In genomic region chr7:74364061-74364460, GRCh38 we compare ENCODE assay signal across 1 cellular context.
TF ChIP-seq lines count a peak whose summit lies in the region.

No MANE protein-coding gene starts in this region.

TF ChIP-seq in H1, 55 proteins besides CTCF, POLR2A, EP300 and RAD21 (continued from another document):
- TF ChIP-seq, protein P1, sequence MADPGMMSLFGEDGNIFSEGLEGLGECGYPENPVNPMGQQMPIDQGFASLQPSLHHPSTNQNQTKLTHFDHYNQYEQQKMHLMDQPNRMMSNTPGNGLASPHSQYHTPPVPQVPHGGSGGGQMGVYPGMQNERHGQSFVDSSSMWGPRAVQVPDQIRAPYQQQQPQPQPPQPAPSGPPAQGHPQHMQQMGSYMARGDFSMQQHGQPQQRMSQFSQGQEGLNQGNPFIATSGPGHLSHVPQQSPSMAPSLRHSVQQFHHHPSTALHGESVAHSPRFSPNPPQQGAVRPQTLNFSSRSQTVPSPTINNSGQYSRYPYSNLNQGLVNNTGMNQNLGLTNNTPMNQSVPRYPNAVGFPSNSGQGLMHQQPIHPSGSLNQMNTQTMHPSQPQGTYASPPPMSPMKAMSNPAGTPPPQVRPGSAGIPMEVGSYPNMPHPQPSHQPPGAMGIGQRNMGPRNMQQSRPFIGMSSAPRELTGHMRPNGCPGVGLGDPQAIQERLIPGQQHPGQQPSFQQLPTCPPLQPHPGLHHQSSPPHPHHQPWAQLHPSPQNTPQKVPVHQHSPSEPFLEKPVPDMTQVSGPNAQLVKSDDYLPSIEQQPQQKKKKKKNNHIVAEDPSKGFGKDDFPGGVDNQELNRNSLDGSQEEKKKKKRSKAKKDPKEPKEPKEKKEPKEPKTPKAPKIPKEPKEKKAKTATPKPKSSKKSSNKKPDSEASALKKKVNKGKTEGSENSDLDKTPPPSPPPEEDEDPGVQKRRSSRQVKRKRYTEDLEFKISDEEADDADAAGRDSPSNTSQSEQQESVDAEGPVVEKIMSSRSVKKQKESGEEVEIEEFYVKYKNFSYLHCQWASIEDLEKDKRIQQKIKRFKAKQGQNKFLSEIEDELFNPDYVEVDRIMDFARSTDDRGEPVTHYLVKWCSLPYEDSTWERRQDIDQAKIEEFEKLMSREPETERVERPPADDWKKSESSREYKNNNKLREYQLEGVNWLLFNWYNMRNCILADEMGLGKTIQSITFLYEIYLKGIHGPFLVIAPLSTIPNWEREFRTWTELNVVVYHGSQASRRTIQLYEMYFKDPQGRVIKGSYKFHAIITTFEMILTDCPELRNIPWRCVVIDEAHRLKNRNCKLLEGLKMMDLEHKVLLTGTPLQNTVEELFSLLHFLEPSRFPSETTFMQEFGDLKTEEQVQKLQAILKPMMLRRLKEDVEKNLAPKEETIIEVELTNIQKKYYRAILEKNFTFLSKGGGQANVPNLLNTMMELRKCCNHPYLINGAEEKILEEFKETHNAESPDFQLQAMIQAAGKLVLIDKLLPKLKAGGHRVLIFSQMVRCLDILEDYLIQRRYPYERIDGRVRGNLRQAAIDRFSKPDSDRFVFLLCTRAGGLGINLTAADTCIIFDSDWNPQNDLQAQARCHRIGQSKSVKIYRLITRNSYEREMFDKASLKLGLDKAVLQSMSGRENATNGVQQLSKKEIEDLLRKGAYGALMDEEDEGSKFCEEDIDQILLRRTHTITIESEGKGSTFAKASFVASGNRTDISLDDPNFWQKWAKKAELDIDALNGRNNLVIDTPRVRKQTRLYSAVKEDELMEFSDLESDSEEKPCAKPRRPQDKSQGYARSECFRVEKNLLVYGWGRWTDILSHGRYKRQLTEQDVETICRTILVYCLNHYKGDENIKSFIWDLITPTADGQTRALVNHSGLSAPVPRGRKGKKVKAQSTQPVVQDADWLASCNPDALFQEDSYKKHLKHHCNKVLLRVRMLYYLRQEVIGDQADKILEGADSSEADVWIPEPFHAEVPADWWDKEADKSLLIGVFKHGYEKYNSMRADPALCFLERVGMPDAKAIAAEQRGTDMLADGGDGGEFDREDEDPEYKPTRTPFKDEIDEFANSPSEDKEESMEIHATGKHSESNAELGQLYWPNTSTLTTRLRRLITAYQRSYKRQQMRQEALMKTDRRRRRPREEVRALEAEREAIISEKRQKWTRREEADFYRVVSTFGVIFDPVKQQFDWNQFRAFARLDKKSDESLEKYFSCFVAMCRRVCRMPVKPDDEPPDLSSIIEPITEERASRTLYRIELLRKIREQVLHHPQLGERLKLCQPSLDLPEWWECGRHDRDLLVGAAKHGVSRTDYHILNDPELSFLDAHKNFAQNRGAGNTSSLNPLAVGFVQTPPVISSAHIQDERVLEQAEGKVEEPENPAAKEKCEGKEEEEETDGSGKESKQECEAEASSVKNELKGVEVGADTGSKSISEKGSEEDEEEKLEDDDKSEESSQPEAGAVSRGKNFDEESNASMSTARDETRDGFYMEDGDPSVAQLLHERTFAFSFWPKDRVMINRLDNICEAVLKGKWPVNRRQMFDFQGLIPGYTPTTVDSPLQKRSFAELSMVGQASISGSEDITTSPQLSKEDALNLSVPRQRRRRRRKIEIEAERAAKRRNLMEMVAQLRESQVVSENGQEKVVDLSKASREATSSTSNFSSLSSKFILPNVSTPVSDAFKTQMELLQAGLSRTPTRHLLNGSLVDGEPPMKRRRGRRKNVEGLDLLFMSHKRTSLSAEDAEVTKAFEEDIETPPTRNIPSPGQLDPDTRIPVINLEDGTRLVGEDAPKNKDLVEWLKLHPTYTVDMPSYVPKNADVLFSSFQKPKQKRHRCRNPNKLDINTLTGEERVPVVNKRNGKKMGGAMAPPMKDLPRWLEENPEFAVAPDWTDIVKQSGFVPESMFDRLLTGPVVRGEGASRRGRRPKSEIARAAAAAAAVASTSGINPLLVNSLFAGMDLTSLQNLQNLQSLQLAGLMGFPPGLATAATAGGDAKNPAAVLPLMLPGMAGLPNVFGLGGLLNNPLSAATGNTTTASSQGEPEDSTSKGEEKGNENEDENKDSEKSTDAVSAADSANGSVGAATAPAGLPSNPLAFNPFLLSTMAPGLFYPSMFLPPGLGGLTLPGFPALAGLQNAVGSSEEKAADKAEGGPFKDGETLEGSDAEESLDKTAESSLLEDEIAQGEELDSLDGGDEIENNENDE (IDR thresholded peaks at IDR 0.05; ENCODE audit: insufficient replicate concordance, low read length): no peak
- TF ChIP-seq CEBPB (IDR thresholded peaks at IDR 0.05; ENCODE audit: low read depth, low read length): no peak
- TF ChIP-seq SP1 (IDR thresholded peaks at IDR 0.05; ENCODE audit: low read depth, low read length): no peak
- TF ChIP-seq BCL11A (IDR thresholded peaks at IDR 0.05; ENCODE audit: low read depth in 2 of 2, low read length in 2 of 2): no peak
- no peak for TF ChIP-seq PHF8 (conservative IDR thresholded peaks at IDR 0.05; ENCODE audit: low read depth, low read length)
- TF ChIP-seq EZH2 (IDR thresholded peaks at IDR 0.05; ENCODE audit: low read depth, low read length, severe bottlenecking): no peak
- TF ChIP-seq CBX8 (IDR thresholded peaks at IDR 0.05; ENCODE audit: borderline replicate concordance, low read depth, low read length): no peak
